In the genomic region with DNA sequence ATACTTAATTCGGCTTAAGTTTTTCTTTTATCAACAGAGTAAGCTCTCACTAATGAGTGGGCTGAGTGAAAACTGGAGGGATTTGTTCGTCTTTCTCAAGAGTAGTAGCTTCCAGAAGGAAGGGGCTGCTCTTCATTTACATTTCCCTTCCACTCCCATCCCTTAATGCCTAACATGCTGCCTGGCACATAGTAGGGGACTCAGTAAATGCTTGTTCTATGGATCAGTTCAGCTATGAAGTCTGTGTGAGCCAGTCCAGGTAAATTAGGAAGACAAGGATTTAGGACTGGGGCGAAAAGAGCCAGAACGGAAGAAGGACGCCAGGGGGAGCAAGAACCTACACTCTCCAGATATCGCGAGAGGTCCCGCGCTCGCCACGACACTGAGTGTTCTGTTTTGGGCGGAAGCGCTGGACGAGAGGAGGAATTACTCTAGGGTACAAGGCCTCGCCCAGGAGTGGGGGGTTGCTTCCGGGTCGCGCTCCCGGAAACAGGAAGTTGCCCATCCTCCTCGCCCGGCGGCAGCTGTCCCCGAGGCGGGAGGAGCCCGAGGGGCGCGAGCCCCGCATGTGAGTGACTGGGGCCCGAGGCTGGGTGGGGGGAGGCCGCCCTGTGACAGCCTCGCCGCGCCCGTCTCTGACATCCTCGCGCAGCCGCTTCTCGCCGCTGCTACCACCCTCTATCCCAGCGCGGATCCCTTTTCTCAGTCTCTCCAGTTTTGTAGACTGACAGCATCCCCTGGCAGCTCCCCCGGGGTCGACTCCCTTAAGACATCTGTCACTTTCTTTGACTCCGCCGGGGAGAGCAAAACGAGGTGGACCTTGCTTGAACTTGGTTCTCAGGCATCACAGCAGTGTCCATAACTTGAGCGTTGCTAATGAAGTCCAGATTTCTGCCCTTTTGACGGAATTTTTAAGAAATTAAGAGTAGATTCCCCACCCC, we compare ENCODE assay signal across 1 cellular context.
A peak's percentile ranks its signal among the peaks of the same experiment; 100 is the strongest.
TF ChIP-seq lines count a peak whose summit lies in the region.

A gene with protein sequence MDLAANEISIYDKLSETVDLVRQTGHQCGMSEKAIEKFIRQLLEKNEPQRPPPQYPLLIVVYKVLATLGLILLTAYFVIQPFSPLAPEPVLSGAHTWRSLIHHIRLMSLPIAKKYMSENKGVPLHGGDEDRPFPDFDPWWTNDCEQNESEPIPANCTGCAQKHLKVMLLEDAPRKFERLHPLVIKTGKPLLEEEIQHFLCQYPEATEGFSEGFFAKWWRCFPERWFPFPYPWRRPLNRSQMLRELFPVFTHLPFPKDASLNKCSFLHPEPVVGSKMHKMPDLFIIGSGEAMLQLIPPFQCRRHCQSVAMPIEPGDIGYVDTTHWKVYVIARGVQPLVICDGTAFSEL (plus strand): TSS at position 492 of the 941 bp plus-strand sequence. CDS start 13,493 bp downstream, outside the sequence.

TF ChIP-seq in HepG2, 621 proteins besides CTCF, POLR2A, EP300 and RAD21 (continued from another document and continues in another):
- TF ChIP-seq ZNF510 (CRISPR knock-in tag; IDR thresholded peaks at IDR 0.05; ENCODE audit: low read depth) (peak; percentile 87), ZNF337 (CRISPR knock-in tag; IDR thresholded peaks at IDR 0.05; ENCODE audit: borderline replicate concordance, low read depth) (peak; percentile 63; the same call in 1 of the 2 replicates), ETV6 (CRISPR knock-in tag; conservative IDR thresholded peaks at IDR 0.05) (peak; percentile 99), FOXP1 (IDR thresholded peaks at IDR 0.05) (no peak), FOXP1 (CRISPR knock-in tag; IDR thresholded peaks at IDR 0.05) (no peak; the same call in none of the 2 replicates), ZBTB7B (CRISPR knock-in tag; IDR thresholded peaks at IDR 0.05) (peak; percentile 96), ARNT2 (CRISPR knock-in tag; IDR thresholded peaks at IDR 0.05; ENCODE audit: low read depth) (peak; percentile 99), REL (CRISPR knock-in tag; conservative IDR thresholded peaks at IDR 0.05) (0 out of 2 replicates have a peak, but pooled peaks have one; percentile 52), ZC3H13 (CRISPR knock-in tag; IDR thresholded peaks at IDR 0.05) (peak; percentile 84; the same call in 1 of the 2 replicates), ZNF569 (CRISPR knock-in tag; IDR thresholded peaks at IDR 0.05; ENCODE audit: borderline replicate concordance) (no peak), RXRA (CRISPR knock-in tag; IDR thresholded peaks at IDR 0.05) (peak; percentile 90), MEF2D (CRISPR knock-in tag; IDR thresholded peaks at IDR 0.05) (peak; percentile 96), ZNF207 (IDR thresholded peaks at IDR 0.05; ENCODE audit: borderline replicate concordance) (no peak), SETDB1 (CRISPR knock-in tag; IDR thresholded peaks at IDR 0.05; ENCODE audit: borderline replicate concordance) (0 out of 2 replicates have a peak, but pooled peaks have one; percentile 16), KLF13 (CRISPR knock-in tag; IDR thresholded peaks at IDR 0.05) (no peak), ZNF124 (CRISPR knock-in tag; IDR thresholded peaks at IDR 0.05) (no peak; the same call in 1 of the 2 replicates), CEBPG (CRISPR knock-in tag; IDR thresholded peaks at IDR 0.05) (peak; percentile 52; the same call in 1 of the 2 replicates), ZEB1 (IDR thresholded peaks at IDR 0.05; ENCODE audit: insufficient replicate concordance, low read depth) (no peak), ZNF772 (CRISPR knock-in tag; IDR thresholded peaks at IDR 0.05) (0 out of 2 replicates have a peak, but pooled peaks have one; percentile 55), KLF11 (CRISPR knock-in tag; IDR thresholded peaks at IDR 0.05) (peak; percentile 63), KLF16 (CRISPR knock-in tag; IDR thresholded peaks at IDR 0.05) (peak; percentile 49 to 97; a peak in 3 of 4 replicates), ZNF235 (CRISPR knock-in tag; IDR thresholded peaks at IDR 0.05; ENCODE audit: borderline replicate concordance) (no peak), ZNF230 (CRISPR knock-in tag; IDR thresholded peaks at IDR 0.05) (peak; percentile 91; the same call in 1 of the 2 replicates)
- TF ChIP-seq, protein P1, sequence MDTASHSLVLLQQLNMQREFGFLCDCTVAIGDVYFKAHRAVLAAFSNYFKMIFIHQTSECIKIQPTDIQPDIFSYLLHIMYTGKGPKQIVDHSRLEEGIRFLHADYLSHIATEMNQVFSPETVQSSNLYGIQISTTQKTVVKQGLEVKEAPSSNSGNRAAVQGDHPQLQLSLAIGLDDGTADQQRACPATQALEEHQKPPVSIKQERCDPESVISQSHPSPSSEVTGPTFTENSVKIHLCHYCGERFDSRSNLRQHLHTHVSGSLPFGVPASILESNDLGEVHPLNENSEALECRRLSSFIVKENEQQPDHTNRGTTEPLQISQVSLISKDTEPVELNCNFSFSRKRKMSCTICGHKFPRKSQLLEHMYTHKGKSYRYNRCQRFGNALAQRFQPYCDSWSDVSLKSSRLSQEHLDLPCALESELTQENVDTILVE (CRISPR knock-in tag; IDR thresholded peaks at IDR 0.05), result peak; percentile 96
- TF ChIP-seq, protein P2, sequence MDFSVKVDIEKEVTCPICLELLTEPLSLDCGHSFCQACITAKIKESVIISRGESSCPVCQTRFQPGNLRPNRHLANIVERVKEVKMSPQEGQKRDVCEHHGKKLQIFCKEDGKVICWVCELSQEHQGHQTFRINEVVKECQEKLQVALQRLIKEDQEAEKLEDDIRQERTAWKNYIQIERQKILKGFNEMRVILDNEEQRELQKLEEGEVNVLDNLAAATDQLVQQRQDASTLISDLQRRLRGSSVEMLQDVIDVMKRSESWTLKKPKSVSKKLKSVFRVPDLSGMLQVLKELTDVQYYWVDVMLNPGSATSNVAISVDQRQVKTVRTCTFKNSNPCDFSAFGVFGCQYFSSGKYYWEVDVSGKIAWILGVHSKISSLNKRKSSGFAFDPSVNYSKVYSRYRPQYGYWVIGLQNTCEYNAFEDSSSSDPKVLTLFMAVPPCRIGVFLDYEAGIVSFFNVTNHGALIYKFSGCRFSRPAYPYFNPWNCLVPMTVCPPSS (IDR thresholded peaks at IDR 0.05), result no peak
- TF ChIP-seq, protein P3, sequence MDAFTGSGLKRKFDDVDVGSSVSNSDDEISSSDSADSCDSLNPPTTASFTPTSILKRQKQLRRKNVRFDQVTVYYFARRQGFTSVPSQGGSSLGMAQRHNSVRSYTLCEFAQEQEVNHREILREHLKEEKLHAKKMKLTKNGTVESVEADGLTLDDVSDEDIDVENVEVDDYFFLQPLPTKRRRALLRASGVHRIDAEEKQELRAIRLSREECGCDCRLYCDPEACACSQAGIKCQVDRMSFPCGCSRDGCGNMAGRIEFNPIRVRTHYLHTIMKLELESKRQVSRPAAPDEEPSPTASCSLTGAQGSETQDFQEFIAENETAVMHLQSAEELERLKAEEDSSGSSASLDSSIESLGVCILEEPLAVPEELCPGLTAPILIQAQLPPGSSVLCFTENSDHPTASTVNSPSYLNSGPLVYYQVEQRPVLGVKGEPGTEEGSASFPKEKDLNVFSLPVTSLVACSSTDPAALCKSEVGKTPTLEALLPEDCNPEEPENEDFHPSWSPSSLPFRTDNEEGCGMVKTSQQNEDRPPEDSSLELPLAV (CRISPR knock-in tag; conservative IDR thresholded peaks at IDR 0.05; ENCODE audit: low read depth), result no peak
- TF ChIP-seq, protein P4, sequence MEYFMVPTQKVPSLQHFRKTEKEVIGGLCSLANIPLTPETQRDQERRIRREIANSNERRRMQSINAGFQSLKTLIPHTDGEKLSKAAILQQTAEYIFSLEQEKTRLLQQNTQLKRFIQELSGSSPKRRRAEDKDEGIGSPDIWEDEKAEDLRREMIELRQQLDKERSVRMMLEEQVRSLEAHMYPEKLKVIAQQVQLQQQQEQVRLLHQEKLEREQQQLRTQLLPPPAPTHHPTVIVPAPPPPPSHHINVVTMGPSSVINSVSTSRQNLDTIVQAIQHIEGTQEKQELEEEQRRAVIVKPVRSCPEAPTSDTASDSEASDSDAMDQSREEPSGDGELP (IDR thresholded peaks at IDR 0.05; ENCODE audit: borderline replicate concordance, low read depth), result peak; percentile 93
- TF ChIP-seq, protein P5, sequence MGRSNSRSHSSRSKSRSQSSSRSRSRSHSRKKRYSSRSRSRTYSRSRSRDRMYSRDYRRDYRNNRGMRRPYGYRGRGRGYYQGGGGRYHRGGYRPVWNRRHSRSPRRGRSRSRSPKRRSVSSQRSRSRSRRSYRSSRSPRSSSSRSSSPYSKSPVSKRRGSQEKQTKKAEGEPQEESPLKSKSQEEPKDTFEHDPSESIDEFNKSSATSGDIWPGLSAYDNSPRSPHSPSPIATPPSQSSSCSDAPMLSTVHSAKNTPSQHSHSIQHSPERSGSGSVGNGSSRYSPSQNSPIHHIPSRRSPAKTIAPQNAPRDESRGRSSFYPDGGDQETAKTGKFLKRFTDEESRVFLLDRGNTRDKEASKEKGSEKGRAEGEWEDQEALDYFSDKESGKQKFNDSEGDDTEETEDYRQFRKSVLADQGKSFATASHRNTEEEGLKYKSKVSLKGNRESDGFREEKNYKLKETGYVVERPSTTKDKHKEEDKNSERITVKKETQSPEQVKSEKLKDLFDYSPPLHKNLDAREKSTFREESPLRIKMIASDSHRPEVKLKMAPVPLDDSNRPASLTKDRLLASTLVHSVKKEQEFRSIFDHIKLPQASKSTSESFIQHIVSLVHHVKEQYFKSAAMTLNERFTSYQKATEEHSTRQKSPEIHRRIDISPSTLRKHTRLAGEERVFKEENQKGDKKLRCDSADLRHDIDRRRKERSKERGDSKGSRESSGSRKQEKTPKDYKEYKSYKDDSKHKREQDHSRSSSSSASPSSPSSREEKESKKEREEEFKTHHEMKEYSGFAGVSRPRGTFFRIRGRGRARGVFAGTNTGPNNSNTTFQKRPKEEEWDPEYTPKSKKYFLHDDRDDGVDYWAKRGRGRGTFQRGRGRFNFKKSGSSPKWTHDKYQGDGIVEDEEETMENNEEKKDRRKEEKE (IDR thresholded peaks at IDR 0.05), result no peak
- TF ChIP-seq, protein P6, sequence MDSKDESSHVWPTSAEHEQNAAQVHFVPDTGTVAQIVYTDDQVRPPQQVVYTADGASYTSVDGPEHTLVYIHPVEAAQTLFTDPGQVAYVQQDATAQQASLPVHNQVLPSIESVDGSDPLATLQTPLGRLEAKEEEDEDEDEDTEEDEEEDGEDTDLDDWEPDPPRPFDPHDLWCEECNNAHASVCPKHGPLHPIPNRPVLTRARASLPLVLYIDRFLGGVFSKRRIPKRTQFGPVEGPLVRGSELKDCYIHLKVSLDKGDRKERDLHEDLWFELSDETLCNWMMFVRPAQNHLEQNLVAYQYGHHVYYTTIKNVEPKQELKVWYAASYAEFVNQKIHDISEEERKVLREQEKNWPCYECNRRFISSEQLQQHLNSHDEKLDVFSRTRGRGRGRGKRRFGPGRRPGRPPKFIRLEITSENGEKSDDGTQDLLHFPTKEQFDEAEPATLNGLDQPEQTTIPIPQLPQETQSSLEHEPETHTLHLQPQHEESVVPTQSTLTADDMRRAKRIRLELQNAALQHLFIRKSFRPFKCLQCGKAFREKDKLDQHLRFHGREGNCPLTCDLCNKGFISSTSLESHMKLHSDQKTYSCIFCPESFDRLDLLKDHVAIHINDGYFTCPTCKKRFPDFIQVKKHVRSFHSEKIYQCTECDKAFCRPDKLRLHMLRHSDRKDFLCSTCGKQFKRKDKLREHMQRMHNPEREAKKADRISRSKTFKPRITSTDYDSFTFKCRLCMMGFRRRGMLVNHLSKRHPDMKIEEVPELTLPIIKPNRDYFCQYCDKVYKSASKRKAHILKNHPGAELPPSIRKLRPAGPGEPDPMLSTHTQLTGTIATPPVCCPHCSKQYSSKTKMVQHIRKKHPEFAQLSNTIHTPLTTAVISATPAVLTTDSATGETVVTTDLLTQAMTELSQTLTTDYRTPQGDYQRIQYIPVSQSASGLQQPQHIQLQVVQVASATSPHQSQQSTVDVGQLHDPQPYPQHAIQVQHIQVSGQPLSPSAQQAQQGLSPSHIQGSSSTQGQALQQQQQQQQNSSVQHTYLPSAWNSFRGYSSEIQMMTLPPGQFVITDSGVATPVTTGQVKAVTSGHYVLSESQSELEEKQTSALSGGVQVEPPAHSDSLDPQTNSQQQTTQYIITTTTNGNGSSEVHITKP (CRISPR knock-in tag; IDR thresholded peaks at IDR 0.05; ENCODE audit: low read depth), result peak; percentile 94
- TF ChIP-seq, protein P7, sequence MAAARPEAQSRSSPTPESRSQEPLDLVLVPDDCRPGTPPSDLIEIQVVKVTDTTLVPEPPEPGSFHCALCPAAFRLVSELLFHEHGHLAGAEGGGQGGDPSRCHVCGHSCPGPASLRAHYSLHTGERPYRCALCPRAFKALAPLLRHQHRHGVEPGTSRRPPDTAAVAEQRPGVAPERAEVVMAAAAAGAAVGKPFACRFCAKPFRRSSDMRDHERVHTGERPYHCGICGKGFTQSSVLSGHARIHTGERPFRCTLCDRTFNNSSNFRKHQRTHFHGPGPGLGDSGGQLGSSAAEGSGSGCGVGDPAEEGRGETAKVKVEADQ (CRISPR knock-in tag; IDR thresholded peaks at IDR 0.05; ENCODE audit: borderline replicate concordance), result 0 out of 2 replicates have a peak, but pooled peaks have one; percentile 15
- TF ChIP-seq, protein P8, sequence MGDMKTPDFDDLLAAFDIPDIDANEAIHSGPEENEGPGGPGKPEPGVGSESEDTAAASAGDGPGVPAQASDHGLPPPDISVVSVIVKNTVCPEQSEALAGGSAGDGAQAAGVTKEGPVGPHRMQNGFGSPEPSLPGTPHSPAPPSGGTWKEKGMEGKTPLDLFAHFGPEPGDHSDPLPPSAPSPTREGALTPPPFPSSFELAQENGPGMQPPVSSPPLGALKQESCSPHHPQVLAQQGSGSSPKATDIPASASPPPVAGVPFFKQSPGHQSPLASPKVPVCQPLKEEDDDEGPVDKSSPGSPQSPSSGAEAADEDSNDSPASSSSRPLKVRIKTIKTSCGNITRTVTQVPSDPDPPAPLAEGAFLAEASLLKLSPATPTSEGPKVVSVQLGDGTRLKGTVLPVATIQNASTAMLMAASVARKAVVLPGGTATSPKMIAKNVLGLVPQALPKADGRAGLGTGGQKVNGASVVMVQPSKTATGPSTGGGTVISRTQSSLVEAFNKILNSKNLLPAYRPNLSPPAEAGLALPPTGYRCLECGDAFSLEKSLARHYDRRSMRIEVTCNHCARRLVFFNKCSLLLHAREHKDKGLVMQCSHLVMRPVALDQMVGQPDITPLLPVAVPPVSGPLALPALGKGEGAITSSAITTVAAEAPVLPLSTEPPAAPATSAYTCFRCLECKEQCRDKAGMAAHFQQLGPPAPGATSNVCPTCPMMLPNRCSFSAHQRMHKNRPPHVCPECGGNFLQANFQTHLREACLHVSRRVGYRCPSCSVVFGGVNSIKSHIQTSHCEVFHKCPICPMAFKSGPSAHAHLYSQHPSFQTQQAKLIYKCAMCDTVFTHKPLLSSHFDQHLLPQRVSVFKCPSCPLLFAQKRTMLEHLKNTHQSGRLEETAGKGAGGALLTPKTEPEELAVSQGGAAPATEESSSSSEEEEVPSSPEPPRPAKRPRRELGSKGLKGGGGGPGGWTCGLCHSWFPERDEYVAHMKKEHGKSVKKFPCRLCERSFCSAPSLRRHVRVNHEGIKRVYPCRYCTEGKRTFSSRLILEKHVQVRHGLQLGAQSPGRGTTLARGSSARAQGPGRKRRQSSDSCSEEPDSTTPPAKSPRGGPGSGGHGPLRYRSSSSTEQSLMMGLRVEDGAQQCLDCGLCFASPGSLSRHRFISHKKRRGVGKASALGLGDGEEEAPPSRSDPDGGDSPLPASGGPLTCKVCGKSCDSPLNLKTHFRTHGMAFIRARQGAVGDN (CRISPR knock-in tag; IDR thresholded peaks at IDR 0.05), result peak; percentile 98
